Comparison of ENCODE assay signal across 10 cellular contexts in the genomic region with DNA sequence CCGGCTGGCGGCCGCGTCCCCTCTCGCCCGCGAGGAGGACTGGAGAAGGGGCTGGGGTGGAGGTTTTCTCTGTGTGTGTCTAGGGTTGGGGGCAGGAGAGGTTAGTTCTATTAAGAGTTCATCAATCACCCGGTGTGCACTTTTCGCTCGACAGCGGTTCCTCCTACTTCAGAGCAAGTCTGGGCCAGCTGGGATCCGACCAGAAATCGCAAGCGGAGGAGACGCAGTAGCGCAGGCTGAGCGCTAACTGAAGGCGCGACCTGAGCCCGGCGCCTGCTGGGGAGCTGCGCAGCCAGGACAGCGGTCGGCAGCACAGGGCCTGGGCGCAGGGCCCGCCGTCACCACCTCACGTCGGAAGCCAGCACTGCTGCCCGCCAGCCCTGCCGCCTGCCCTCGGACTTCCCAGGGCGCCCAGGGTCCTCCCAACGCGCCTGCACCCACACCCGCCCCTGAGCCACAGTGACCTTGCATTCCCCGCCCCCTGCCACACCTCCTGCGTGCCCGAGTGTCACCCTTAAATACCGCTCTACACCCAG. TPM values are rescaled to one million over a fixed set of nuclear protein-coding genes. Genes with fewer than 3 reads are reported as not detected.
DNase-seq lines count a peak whose midpoint lies in the region; ATAC-seq and TF ChIP-seq lines count a peak whose summit lies in the region.
"Had no signal": no experiment of that assay in that cellular context is flagged by ENCODE, and none has a peak within 500 bp of the region (broad histone marks: within the 10 kb centered on the region; RNA-seq: fewer than 3 reads in every experiment).

No MANE protein-coding gene starts in this region.

- H3K36me3 ChIP-seq in lower lobe of right lung = no peaks in the 10 kb centered on the region

- peaks cover 100% of the 10 kb centered on the region for H3K27me3 Mint-ChIP-seq in WTC11 (ENCODE audit: low read depth)

- ATAC-seq in WTC11 = peak; percentile 60
- peak; percentile 58 to 63 for ATAC-seq in lower lobe of right lung
- ATAC-seq in HG02840 (IDR thresholded peaks at IDR 0.05; ENCODE audit: low FRiP score, unreplicated experiment) = no peak
- no peak for ATAC-seq in HG03196 (IDR thresholded peaks at IDR 0.05; ENCODE audit: unreplicated experiment)

- H3K27ac Mint-ChIP-seq in WTC11 = no peak overlapping the region
- H3K27ac Mint-ChIP-seq: T-cell had no signal

- H3K4me3 Mint-ChIP-seq in WTC11 = peak overlapping the region; percentile 67
- H3K4me3 Mint-ChIP-seq: T-cell had no signal

- peaks cover 78% of the 10 kb centered on the region for H3K27me3 ChIP-seq in lower lobe of right lung (ENCODE audit: low read depth)

- H3K9me3 Mint-ChIP-seq in WTC11 = no peaks in the 10 kb centered on the region
- H3K9me3 Mint-ChIP-seq: T-cell had no signal

- intact Hi-C loops in lower lobe of right lung (cut with DNase I) = no loop called here

- peak overlapping the region; percentile 60 for H3K4me3 ChIP-seq in AG04449 (ENCODE audit: low read depth, low read length)
- peak overlapping the region; percentile 27 for H3K4me3 ChIP-seq in lower lobe of right lung

- POLR2A ChIA-PET in AG04449 (lab: Yijun Ruan, JAX) = interaction anchor here (0.9 kb wide), 1 partner anchor 376 kb away, joined by 3 read pairs; no protein-coding TSS in a partner anchor
- POLR2A ChIA-PET in WTC11 (lab: Charles Lee) = no interaction called here

- no peaks in the 10 kb centered on the region for H3K36me3 Mint-ChIP-seq in WTC11
- H3K36me3 Mint-ChIP-seq: T-cell had no signal

- peaks cover 12% of the 10 kb centered on the region for H3K4me1 ChIP-seq in lower lobe of right lung

- H3K9me3 ChIP-seq in lower lobe of right lung = no peaks in the 10 kb centered on the region

- peak overlapping the region; percentile 3 for H3K27ac ChIP-seq in lower lobe of right lung

- CTCF ChIA-PET in AG04449 (lab: Yijun Ruan, JAX) = interaction anchor here (0.8 to 2.0 kb wide), 7 partner anchors 20 to 459 kb away, joined by 3 to 10 read pairs (median 3); no protein-coding TSS in a partner anchor
- CTCF ChIA-PET in WTC11 (lab: Charles Lee) = interaction anchor here (1.0 to 5.5 kb wide), 7 partner anchors 9 to 459 kb away, joined by 3 to 31 read pairs (median 4); no protein-coding TSS in a partner anchor

- peaks cover 39% of the 10 kb centered on the region for H3K4me1 Mint-ChIP-seq in WTC11

- TF ChIP-seq CTCF in AG04449 (IDR thresholded peaks at IDR 0.05; ENCODE audit: insufficient read depth, low read length, missing control alignments) (no peak), WTC11 (IDR thresholded peaks at IDR 0.05) (no peak), lower lobe of right lung (IDR thresholded peaks at IDR 0.05) (no peak)

- DNase-seq in AG04449 (ENCODE audit: low read depth, low spot score) (no peak), HPDE6-E6E7 (ENCODE audit: extremely low spot score) (peak; percentile 35), WTC11 (ENCODE audit: low spot score) (no peak), lower lobe of right lung (no peak), anterior cingulate cortex (lab: John Stamatoyannopoulos, UW) (no peak), activated gamma-delta T cell (lab: John Stamatoyannopoulos, UW) (no peak)
- DNase-seq: T-cell had no signal

TF ChIP-seq in WTC11, 78 proteins besides CTCF, POLR2A, EP300 and RAD21:
- TF ChIP-seq ZNF219 (CRISPR knock-in tag; IDR thresholded peaks at IDR 0.05; ENCODE audit: borderline replicate concordance) = 0 out of 2 replicates have a peak, but pooled peaks have one; percentile 13
- TF ChIP-seq, protein P1, sequence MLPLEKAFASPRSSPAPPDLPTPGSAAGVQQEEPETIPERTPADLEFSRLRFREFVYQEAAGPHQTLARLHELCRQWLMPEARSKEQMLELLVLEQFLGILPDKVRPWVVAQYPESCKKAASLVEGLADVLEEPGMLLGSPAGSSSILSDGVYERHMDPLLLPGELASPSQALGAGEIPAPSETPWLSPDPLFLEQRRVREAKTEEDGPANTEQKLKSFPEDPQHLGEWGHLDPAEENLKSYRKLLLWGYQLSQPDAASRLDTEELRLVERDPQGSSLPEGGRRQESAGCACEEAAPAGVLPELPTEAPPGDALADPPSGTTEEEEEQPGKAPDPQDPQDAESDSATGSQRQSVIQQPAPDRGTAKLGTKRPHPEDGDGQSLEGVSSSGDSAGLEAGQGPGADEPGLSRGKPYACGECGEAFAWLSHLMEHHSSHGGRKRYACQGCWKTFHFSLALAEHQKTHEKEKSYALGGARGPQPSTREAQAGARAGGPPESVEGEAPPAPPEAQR (CRISPR knock-in tag; IDR thresholded peaks at IDR 0.05) = no peak

RNA-seq across cellular contexts. Expression of a gene that starts 10.1 kb away (rescaled TPM):
- total RNA-seq in WTC11 (2021) (0.14 to 0.22 TPM in 2 of 3 replicates, not detected in the other), lower lobe of right lung (3.4 TPM)
- total RNA-seq: liver, T-cell had no signal

RNA-seq across cellular contexts. Expression of a gene that starts 21.2 kb away (rescaled TPM):
- total RNA-seq in WTC11 (2021) (not detected in 3 replicates), lower lobe of right lung (0.47 TPM)
- total RNA-seq: liver had no signal

RNA-seq across cellular contexts. Expression of a gene that starts 27.0 kb away (rescaled TPM):
- total RNA-seq in WTC11 (2021) (not detected in 3 replicates), lower lobe of right lung (0.97 TPM)
- total RNA-seq: liver, T-cell had no signal

RNA-seq across cellular contexts. Expression of a gene that starts 48.8 kb away (rescaled TPM):
- total RNA-seq in WTC11 (2021) = not detected in 3 replicates
- total RNA-seq in lower lobe of right lung = 2.3 TPM
- total RNA-seq: T-cell had no signal

RNA-seq across cellular contexts. Expression of a gene that starts 55.8 kb away (rescaled TPM):
- total RNA-seq in WTC11 (2021) = not detected in 3 replicates
- total RNA-seq in lower lobe of right lung = 0.86 TPM
- total RNA-seq: liver had no signal

Comparison
In these comparisons a context has a peak if more than half of its experiments do, and no peak if none do; other contexts are left out.
1. ATAC-seq: peak in WTC11 (single experiment) and lower lobe of right lung (2 of 2); none in HG02840 (single experiment) and HG03196 (single experiment).